4 cellular contexts compared by ENCODE assay signal in the genomic region with DNA sequence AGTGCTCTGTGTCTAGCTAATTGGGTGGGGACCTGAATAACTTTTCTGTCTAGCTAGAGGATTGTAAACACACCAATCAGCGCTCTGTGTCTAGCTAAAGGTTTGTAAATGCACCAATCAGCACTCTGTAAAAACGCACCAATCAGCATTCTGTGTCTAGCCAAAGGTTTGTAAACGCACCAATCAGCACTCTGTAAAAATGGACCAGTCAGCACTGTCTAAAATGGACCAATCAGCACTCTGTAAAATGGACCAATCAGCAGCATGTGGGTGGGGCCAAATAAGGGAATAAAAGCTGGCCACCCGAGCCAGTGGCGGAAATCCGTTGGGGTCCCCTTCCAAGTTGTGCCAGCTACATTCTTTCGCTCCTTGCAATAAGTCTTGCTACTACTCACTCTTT.
TF ChIP-seq lines count a peak whose summit lies in the region.

No MANE protein-coding gene starts in this region.

TF ChIP-seq in A549, 52 proteins besides CTCF, POLR2A, EP300 and RAD21:
- peak; percentile 83 for TF ChIP-seq MAFK (IDR thresholded peaks at IDR 0.05; ENCODE audit: partially characterized antibody)

TF ChIP-seq in IMR-90, 13 proteins besides CTCF, POLR2A, EP300 and RAD21:
- peak; percentile 41 for TF ChIP-seq MAFK (IDR thresholded peaks at IDR 0.05; ENCODE audit: low read depth, low read length)

TF ChIP-seq in WTC11, 78 proteins besides CTCF, POLR2A, EP300 and RAD21:
- peak; percentile 50 for TF ChIP-seq NFYB (CRISPR knock-in tag; conservative IDR thresholded peaks at IDR 0.05; ENCODE audit: low read depth)

TF ChIP-seq in HepG2, 621 proteins besides CTCF, POLR2A, EP300 and RAD21:
- TF ChIP-seq MAFK (conservative IDR thresholded peaks at IDR 0.05 in 1 of 2, IDR thresholded peaks at IDR 0.05 in 1 of 2; ENCODE audit: low read length in 2 of 2) (peak; percentile 19 to 52; a peak in 2 of 4 replicates), MAFF (IDR thresholded peaks at IDR 0.05; ENCODE audit: low read depth, low read length) (0 out of 2 replicates have a peak, but pooled peaks have one; percentile 17)
